ENCODE assay signal across 1 cellular context in the genomic region with DNA sequence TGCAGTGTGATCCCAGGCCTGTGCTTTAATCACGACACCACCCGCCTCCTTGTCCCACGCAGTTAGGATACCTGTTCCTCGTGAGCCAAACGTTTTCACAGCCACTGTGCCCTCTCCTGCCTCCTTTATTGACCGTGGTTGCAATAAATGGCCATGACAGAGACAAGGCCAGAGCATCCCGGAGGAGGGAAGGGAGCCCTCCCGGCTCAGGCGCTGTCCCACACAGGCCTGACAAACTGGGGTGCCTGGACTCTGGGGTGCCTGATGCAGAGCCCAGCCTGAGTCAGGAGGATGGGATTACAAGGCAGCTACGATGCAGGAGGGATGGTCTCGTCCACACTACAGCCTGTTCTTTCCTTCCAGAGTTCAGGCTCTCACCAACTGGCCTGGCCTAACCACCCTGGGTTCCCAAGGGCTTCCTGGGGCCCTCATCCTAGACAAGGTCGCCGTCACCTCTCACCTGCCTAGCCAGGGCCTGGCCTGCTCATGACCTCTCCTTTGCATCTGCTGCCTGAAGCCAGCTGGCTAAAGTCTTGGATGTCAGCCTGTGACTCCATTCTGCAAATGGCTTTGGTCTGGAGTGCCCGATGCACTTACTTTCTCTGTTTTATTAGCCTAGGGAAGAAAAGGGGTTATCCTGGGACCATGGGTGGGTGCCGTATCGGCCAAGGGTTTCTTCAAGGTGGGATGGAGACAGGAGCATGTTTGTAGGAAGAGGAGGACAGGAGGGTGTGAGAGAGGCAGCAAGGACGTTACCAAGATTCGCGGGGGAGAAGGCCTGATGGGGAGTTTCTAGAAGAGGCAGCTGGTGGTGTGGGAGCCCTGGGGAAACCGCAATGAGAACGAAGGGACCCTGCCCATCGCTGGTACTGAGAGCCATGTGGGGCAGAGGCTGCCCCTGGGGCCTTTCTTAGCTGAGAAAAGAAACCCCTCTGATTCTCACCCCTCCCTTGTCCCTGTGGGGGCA.
TF ChIP-seq lines count a peak whose summit lies in the region.

No MANE protein-coding gene starts in this region.

TF ChIP-seq in GM12878, 131 proteins besides CTCF, POLR2A, EP300 and RAD21:
- TF ChIP-seq BHLHE40 (IDR thresholded peaks at IDR 0.05; ENCODE audit: borderline replicate concordance in 1 of 2, low read depth in 2 of 2, low read length in 1 of 2) (0 out of 4 replicates have a peak, but pooled peaks of 1 of the 2 experiments have one; percentile 9), DPF2 (IDR thresholded peaks at IDR 0.05) (no peak), KAT2A (conservative IDR thresholded peaks at IDR 0.05; ENCODE audit: control insufficient read depth, low read depth, low read length) (no peak), FOXK2 (IDR thresholded peaks at IDR 0.05) (peak; percentile 67), MEF2B (IDR thresholded peaks at IDR 0.05; ENCODE audit: partially characterized antibody, poor library complexity, severe bottlenecking) (no peak), HDAC6 (IDR thresholded peaks at IDR 0.05; ENCODE audit: unreplicated experiment) (no peak)
TF ChIP-seq in GM12878: peak in this region for 2.
